Comparison of ENCODE assay signal across 16 cellular contexts in genomic region chr2:40041983-40042382, GRCh38.
DNase-seq lines count a peak whose midpoint lies in the region; ATAC-seq and TF ChIP-seq lines count a peak whose summit lies in the region.
"Had no signal": no experiment of that assay in that cellular context is flagged by ENCODE, and none has a peak within 500 bp of the region (broad histone marks: within the 10 kb centered on the region; RNA-seq: fewer than 3 reads in every experiment).

No MANE protein-coding gene starts in this region.

- peaks cover 20% of the 10 kb centered on the region for H3K4me1 Mint-ChIP-seq in nephron

- no peaks in the 10 kb centered on the region for H3K27me3 ChIP-seq in mammary epithelial cell (ENCODE audit: insufficient read depth, low read length)
- H3K27me3 ChIP-seq: cardiac muscle cell had no signal

- no peak overlapping the region for H3K4me3 Mint-ChIP-seq in nephron
- H3K4me3 Mint-ChIP-seq: CD8-positive, alpha-beta T cell had no signal

- H3K27ac Mint-ChIP-seq in nephron = peak overlapping the region in 2 of 3 experiments; percentile 75 to 86
- H3K27ac Mint-ChIP-seq: CD8-positive, alpha-beta T cell had no signal

- no peaks in the 10 kb centered on the region for H3K36me3 ChIP-seq in mammary epithelial cell (ENCODE audit: insufficient read depth, low read length)
- H3K36me3 ChIP-seq: cardiac muscle cell had no signal

- in situ Hi-C loops in mammary epithelial cell (cut with MboI; ENCODE audit: low sequenced_read_pairs in 2 of 2) = no loop called here

- DNase-seq in EL (peak; percentile 89), MV-4-11 (lab: John Stamatoyannopoulos, UW) (peak; percentile 94), mammary epithelial cell (peak; percentile 34), RKO (ENCODE audit: low spot score) (no peak), NCI-H2107 (lab: John Stamatoyannopoulos, UW) (no peak)
- DNase-seq: activated CD4-positive, alpha-beta T cell treated with anti-CD3 and anti-CD28 coated beads, Interleukin-2, amount 50 U/mL, for 1 hour; CD8-positive, alpha-beta T cell; GF-D8; NCI-H1436 treated with DMSO at 0.1 percent for 48 hours; NCI-H524; small intestine had no signal

- no peak overlapping the region for H3K9ac ChIP-seq in mammary epithelial cell (ENCODE audit: insufficient read depth, low read length)

- BruUV-seq in mammary epithelial cell (replicated peaks; lab: Mats Ljungman, UMichigan) = no TSS peak

- intact Hi-C loops in mammary epithelial cell (cut with micrococcal nuclease) = no loop called here

- no peaks in the 10 kb centered on the region for H3K36me3 Mint-ChIP-seq in nephron (ENCODE audit: low read depth)
- H3K36me3 Mint-ChIP-seq: CD8-positive, alpha-beta T cell had no signal

- dilution Hi-C loops in mammary epithelial cell (cut with HindIII; ENCODE audit: low sequenced_read_pairs) = no loop called here

- H3K9me3 Mint-ChIP-seq in nephron = no peaks in the 10 kb centered on the region
- H3K9me3 Mint-ChIP-seq: CD8-positive, alpha-beta T cell had no signal

- no peak overlapping the region for H3K4me2 ChIP-seq in mammary epithelial cell (ENCODE audit: insufficient read depth, low read depth, low read length)

- no peak overlapping the region for H3K4me3 ChIP-seq in mammary epithelial cell (replicated peaks in 1 of 3; ENCODE audit: insufficient read depth in 1 of 3, low read depth in 2 of 3, low read length in 3 of 3)
- H3K4me3 ChIP-seq: cardiac muscle cell had no signal

- no peaks in the 10 kb centered on the region for H3K79me2 ChIP-seq in mammary epithelial cell (ENCODE audit: insufficient read depth, low read length)

- H3K4me1 ChIP-seq in mammary epithelial cell (ENCODE audit: insufficient read depth, low read length) = no peaks in the 10 kb centered on the region

- H3K9me3 ChIP-seq in mammary epithelial cell (replicated peaks; ENCODE audit: insufficient read depth, low read length) = no peaks in the 10 kb centered on the region

- TF ChIP-seq CTCF in mammary epithelial cell (conservative IDR thresholded peaks at IDR 0.05 in 1 of 2, IDR thresholded peaks at IDR 0.05 in 1 of 2; ENCODE audit: extremely low read depth in 1 of 2, insufficient read depth in 1 of 2, low read depth in 1 of 2, low read length in 2 of 2) (no peak), nephron (IDR thresholded peaks at IDR 0.05; ENCODE audit: unreplicated experiment in 3 of 3) (no peak)

- WGBS in mammary epithelial cell (ENCODE audit: low coverage, missing lambda C conversion rate) = 0% methylated on average over 2 of the region's 2 CpGs

- CTCF ChIA-PET in mammary epithelial cell (lab: Charles Lee; ENCODE audit: low non-redundant PET) = no interaction called here

- no peak overlapping the region for H3K27ac ChIP-seq in mammary epithelial cell (ENCODE audit: insufficient read depth, low read depth, low read length)
- H3K27ac ChIP-seq: cardiac muscle cell, RWPE1 had no signal

- peaks cover 3% of the 10 kb centered on the region for H3K27me3 Mint-ChIP-seq in nephron (ENCODE audit: low read depth)

- H4K20me1 ChIP-seq in mammary epithelial cell (ENCODE audit: insufficient read depth, low read length) = no peaks in the 10 kb centered on the region

- ATAC-seq in HG02623 (IDR thresholded peaks at IDR 0.05; ENCODE audit: unreplicated experiment) = no peak
- no peak for ATAC-seq in HG02970 (IDR thresholded peaks at IDR 0.05; ENCODE audit: low FRiP score, unreplicated experiment)
- ATAC-seq: CD8-positive, alpha-beta T cell had no signal

- no peak overlapping the region for H2AFZ ChIP-seq in mammary epithelial cell (ENCODE audit: low read depth, low read length)

Comparison
In these comparisons a context has a peak if more than half of its experiments do, and no peak if none do; other contexts are left out.
1. DNase-seq: peak in EL (single experiment), MV-4-11 (single experiment) and mammary epithelial cell (single experiment); none in RKO (single experiment) and NCI-H2107 (single experiment).